21 cellular contexts compared by ENCODE assay signal in the genomic region with DNA sequence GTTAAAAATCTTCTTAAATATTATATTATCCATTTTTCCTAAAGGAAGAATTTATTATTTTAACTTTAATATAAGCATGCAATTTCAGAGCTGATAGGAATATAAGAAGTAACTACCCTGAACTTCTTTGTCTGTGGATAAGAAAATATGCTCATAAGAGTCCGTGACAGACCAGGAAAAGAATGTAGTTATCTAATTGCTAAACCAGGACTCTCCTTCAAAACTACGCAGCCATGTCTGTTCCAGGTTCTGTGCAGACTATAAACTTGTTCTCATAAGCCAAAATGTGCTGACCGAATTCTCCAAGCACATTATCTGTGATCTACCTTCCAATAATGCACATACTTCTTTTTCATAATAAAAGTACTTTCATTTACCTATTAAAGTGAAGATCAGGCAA.
"Had no signal": no experiment of that assay in that cellular context is flagged by ENCODE, and none has a peak within 500 bp of the region (broad histone marks: within the 10 kb centered on the region; RNA-seq: fewer than 3 reads in every experiment).

No MANE protein-coding gene starts in this region.

- H3K4me3 ChIP-seq: adrenal gland, body of pancreas, esophagus squamous epithelium, hepatocyte, ovary, skin epidermis, transverse colon had no signal

- H3K4me2 ChIP-seq: hepatocyte had no signal

- H3K9me3 ChIP-seq: body of pancreas, esophagus squamous epithelium, ovary, transverse colon had no signal

- H3K79me2 ChIP-seq: hepatocyte had no signal

- ATAC-seq: activated CD8-positive, alpha-beta T cell treated with anti-CD3 and anti-CD28 coated beads, Interleukin-2, amount 10 ng/mL, durations not matched to agents 7 days and 5 days; body of pancreas had no signal

- H3K4me1 ChIP-seq: body of pancreas, esophagus squamous epithelium, transverse colon had no signal

- FAIRE-seq: endothelial cell of umbilical vein had no signal

- H3K36me3 ChIP-seq: adrenal gland, esophagus squamous epithelium, ovary, transverse colon had no signal

- DNase-seq: activated B cell treated with CpG ODN at 0.5 μM for 24 hours; activated CD4-positive, alpha-beta T cell treated with anti-CD3 and anti-CD28 coated beads for 48 hours; activated CD8-positive, alpha-beta memory T cell treated with anti-CD3 and anti-CD28 coated beads, Interleukin-2, amount 50 U/mL, for 4 hours; activated CD8-positive, alpha-beta T cell treated with anti-CD3 and anti-CD28 coated beads, Interleukin-2, amount 10 ng/mL, durations not matched to agents 7 days and 5 days; activated effector memory CD4-positive, alpha-beta T cell treated with anti-CD3 and anti-CD28 coated beads, Interleukin-2, amount 50 U/mL, for 16 hours; activated T-cell treated with anti-CD3 and anti-CD28 coated beads, Interleukin-2, amount 50 U/mL, for 48 hours; adrenal gland; body of pancreas; effector CD8-positive, alpha-beta T cell; esophagus squamous epithelium; foreskin melanocyte; ovary; stimulated activated CD4-positive, alpha-beta T cell treated with anti-CD3 and anti-CD28 coated beads, Interleukin-4, amount 100 ng/mL, for 4 hours; stimulated activated CD8-positive, alpha-beta memory T cell treated with anti-CD3 and anti-CD28 coated beads, Interleukin-4, amount 100 ng/mL, for 48 hours; stimulated activated naive CD4-positive, alpha-beta T cell treated with Interleukin-2 at 50 U/mL for 16 hours; substantia nigra; SW 1271; transverse colon had no signal

- H3K27me3 ChIP-seq: adrenal gland, body of pancreas, esophagus squamous epithelium, hepatocyte, ovary, transverse colon had no signal

- H2AFZ ChIP-seq: hepatocyte had no signal

- H3K27ac ChIP-seq: adrenal gland, body of pancreas, esophagus squamous epithelium, hepatocyte, ovary, skin epidermis, transverse colon had no signal
